ENCODE assay signal across 26 cellular contexts in the genomic region with DNA sequence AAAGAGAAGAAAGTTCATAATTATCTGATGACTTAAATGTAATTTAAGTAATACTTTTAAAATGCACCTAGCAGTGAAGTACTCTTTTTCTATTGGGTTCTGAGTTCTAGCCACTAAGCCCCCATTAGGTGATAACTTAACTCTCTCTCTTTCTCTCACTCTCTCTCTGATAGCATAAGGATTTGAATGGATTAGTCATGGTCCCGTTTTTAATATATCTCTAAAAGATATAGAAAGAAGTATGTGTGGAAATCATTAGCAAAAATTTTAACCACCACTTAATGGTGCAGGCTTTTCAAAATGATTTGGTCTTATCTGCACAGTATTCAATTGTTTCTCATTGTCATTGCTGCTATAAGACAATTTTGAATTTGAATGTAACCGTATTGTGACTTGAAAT.
"Had no signal": no experiment of that assay in that cellular context is flagged by ENCODE, and none has a peak within 500 bp of the region (broad histone marks: within the 10 kb centered on the region; RNA-seq: fewer than 3 reads in every experiment).

No MANE protein-coding gene starts in this region.

- H3K27ac ChIP-seq: stomach, suprapubic skin, testis, thoracic aorta, thyroid gland, tibial artery, tibial nerve, transverse colon, upper lobe of left lung, upper lobe of right lung, uterus, vagina had no signal

- ATAC-seq: stimulated activated effector memory CD8-positive, alpha-beta T cell treated with anti-CD3 and anti-CD28 coated beads, Interleukin-12 subunit alpha, Interleukin-12 subunit beta, amount 100 ng/mL, for 72 hours; stimulated activated memory B cell treated with anti-CD40 and anti-IgM and Interleukin-4, amounts not matched to agents 10 μg/mL and 1 μg/mL and 100 μg/mL, for 72 hours; stimulated activated naive B cell treated with anti-CD40 and anti-IgM and Interleukin-4, amounts not matched to agents 10 μg/mL and 1 μg/mL and 100 μg/mL, for 72 hours; stimulated activated naive CD8-positive, alpha-beta T cell treated with anti-CD3 and anti-CD28 coated beads, Interleukin-15, amount 100 ng/mL, for 72 hours; stimulated activated naive CD8-positive, alpha-beta T cell treated with anti-CD3 and anti-CD28 coated beads, Interleukin-15, Interleukin-2, amounts not matched to agents 100 U/mL and 50 U/mL, for 24 hours; upper lobe of right lung had no signal

- H3K36me3 ChIP-seq: stomach, suprapubic skin, thoracic aorta, thyroid gland, tibial artery, tibial nerve, transverse colon, upper lobe of left lung, upper lobe of right lung, uterus, vagina had no signal

- H3K4me1 ChIP-seq: stomach, suprapubic skin, testis, thyroid gland, tibial artery, tibial nerve, transverse colon, upper lobe of right lung, uterus, vagina had no signal

- H3K9me3 ChIP-seq: stomach, suprapubic skin, testis, thoracic aorta, thyroid gland, tibial artery, tibial nerve, transverse colon, upper lobe of left lung, upper lobe of right lung, uterus, vagina had no signal

- H3K4me3 ChIP-seq: stomach, suprapubic skin, testis, thoracic aorta, thyroid gland, tibial artery, tibial nerve, transverse colon, upper lobe of left lung, upper lobe of right lung, uterus, vagina had no signal

- H3K27me3 ChIP-seq: suprapubic skin, testis, thyroid gland, tibial nerve, upper lobe of left lung, uterus, vagina had no signal

- DNase-seq: stimulated activated CD4-positive, alpha-beta T cell treated with anti-CD3 and anti-CD28 coated beads, Interleukin-2, amount 100 ng/mL, for 48 hours; stimulated activated CD4-positive, alpha-beta T cell treated with anti-CD3 and anti-CD28 coated beads, Interleukin-4, amount 100 ng/mL, for 1 hour; stimulated activated CD4-positive, alpha-beta T cell treated with anti-CD3 and anti-CD28 coated beads, Interleukin-4, amount 100 ng/mL, for 24 hours; stimulated activated CD4-positive, alpha-beta T cell treated with anti-CD3 and anti-CD28 coated beads, Interleukin-4, amount 100 ng/mL, for 4 hours; stimulated activated CD8-positive, alpha-beta memory T cell treated with anti-CD3 and anti-CD28 coated beads, Interleukin-4, amount 100 ng/mL, for 48 hours; stimulated activated naive B cell treated with anti-CD40 and anti-IgM and Interleukin-4, amounts not matched to agents 10 μg/mL and 1 μg/mL and 100 μg/mL, for 72 hours; stimulated activated naive CD4-positive, alpha-beta T cell; stimulated activated naive CD4-positive, alpha-beta T cell treated with Interleukin-2 at 50 U/mL for 16 hours; stimulated activated naive CD8-positive, alpha-beta T cell treated with anti-CD3 and anti-CD28 coated beads, Interleukin-15, amount 100 ng/mL, for 72 hours; stimulated activated naive CD8-positive, alpha-beta T cell treated with anti-CD3 and anti-CD28 coated beads, Interleukin-15, Interleukin-2, amounts not matched to agents 100 U/mL and 50 U/mL, for 24 hours; stomach; substantia nigra; testis; thyroid gland; tibial artery; transverse colon; trophoblast cell; upper lobe of left lung; upper lobe of right lung; uterus had no signal
